9 cellular contexts compared by ENCODE assay signal in genomic region chr3:151890721-151891141, GRCh38. TPM values are rescaled to one million over a fixed set of nuclear protein-coding genes. Genes with fewer than 3 reads are reported as not detected.
DNase-seq lines count a peak whose midpoint lies in the region; ATAC-seq and TF ChIP-seq lines count a peak whose summit lies in the region.
"Had no signal": no experiment of that assay in that cellular context is flagged by ENCODE, and none has a peak within 500 bp of the region (broad histone marks: within the 10 kb centered on the region; RNA-seq: fewer than 3 reads in every experiment).

No MANE protein-coding gene starts in this region.

- H3K27ac ChIP-seq in CD4-positive, CD25-positive, alpha-beta regulatory T cell (ENCODE audit: insufficient read depth, low read length, poor library complexity, severe bottlenecking), result no peak overlapping the region
- H3K27ac ChIP-seq in KOPT-K1 (ENCODE audit: low read depth, low read length, poor library complexity, severe bottlenecking) (peak overlapping the region; percentile 93), brain microvascular endothelial cell (no peak overlapping the region)

- H3K4me3 Mint-ChIP-seq in CD4-positive, CD25-positive, alpha-beta regulatory T cell, result no peak overlapping the region
- H3K4me3 Mint-ChIP-seq: activated naive CD4-positive, alpha-beta T cell treated with anti-CD3 and anti-CD28 coated beads, Interleukin-2, amount 50 U/mL, for 24 hours had no signal

- no peak overlapping the region for H3K27ac Mint-ChIP-seq in CD4-positive, CD25-positive, alpha-beta regulatory T cell
- H3K27ac Mint-ChIP-seq: activated naive CD4-positive, alpha-beta T cell treated with anti-CD3 and anti-CD28 coated beads, Interleukin-2, amount 50 U/mL, for 24 hours had no signal

- peaks cover 6 to 19% (median 13%) of the 10 kb centered on the region in 4 donors for H3K4me1 Mint-ChIP-seq in CD4-positive, CD25-positive, alpha-beta regulatory T cell

- TF ChIP-seq CTCF in brain microvascular endothelial cell (IDR thresholded peaks at IDR 0.05; ENCODE audit: low read depth, low read length, missing control alignments), result no peak

- peaks cover 0 to 3% (median 0%) of the 10 kb centered on the region in 7 donors for H3K9me3 Mint-ChIP-seq in CD4-positive, CD25-positive, alpha-beta regulatory T cell
- H3K9me3 Mint-ChIP-seq: activated naive CD4-positive, alpha-beta T cell treated with anti-CD3 and anti-CD28 coated beads, Interleukin-2, amount 50 U/mL, for 24 hours had no signal

- no peak overlapping the region for H3K4me3 ChIP-seq in CD4-positive, CD25-positive, alpha-beta regulatory T cell (ENCODE audit: low read depth, low read length)
- no peak overlapping the region for H3K4me3 ChIP-seq in brain microvascular endothelial cell (ENCODE audit: low read depth, low read length)

- H3K27me3 ChIP-seq in CD4-positive, CD25-positive, alpha-beta regulatory T cell (ENCODE audit: control insufficient read depth, insufficient read depth, low read length), result no peaks in the 10 kb centered on the region
- H3K27me3 ChIP-seq in brain microvascular endothelial cell (replicated peaks), result no peaks in the 10 kb centered on the region

- H3K27me3 Mint-ChIP-seq in CD4-positive, CD25-positive, alpha-beta regulatory T cell, result peaks cover 8% of the 10 kb centered on the region
- H3K27me3 Mint-ChIP-seq: activated naive CD4-positive, alpha-beta T cell treated with anti-CD3 and anti-CD28 coated beads, Interleukin-2, amount 50 U/mL, for 24 hours had no signal

- no peaks in the 10 kb centered on the region for H3K9me3 ChIP-seq in CD4-positive, CD25-positive, alpha-beta regulatory T cell (ENCODE audit: control insufficient read depth in 2 of 2, low read length in 2 of 2)
- H3K9me3 ChIP-seq in KOPT-K1 (ENCODE audit: insufficient read depth, low read length, poor library complexity, severe bottlenecking), result peaks cover 8% of the 10 kb centered on the region

- in situ Hi-C loops in brain microvascular endothelial cell (cut with HindIII; ENCODE audit: low pct_ligation_motif_present, low sequenced_read_pairs), result no loop called here

- H3K36me3 Mint-ChIP-seq in CD4-positive, CD25-positive, alpha-beta regulatory T cell, result peaks cover 2% of the 10 kb centered on the region
- H3K36me3 Mint-ChIP-seq: activated naive CD4-positive, alpha-beta T cell treated with anti-CD3 and anti-CD28 coated beads, Interleukin-2, amount 50 U/mL, for 24 hours had no signal

- H3K4me1 ChIP-seq in CD4-positive, CD25-positive, alpha-beta regulatory T cell (ENCODE audit: control insufficient read depth, insufficient read depth, low read length, poor library complexity, severe bottlenecking), result no peaks in the 10 kb centered on the region

- peak in 2 of 3 donors; percentile 1 to 61 for DNase-seq in CD4-positive, CD25-positive, alpha-beta regulatory T cell
- DNase-seq in SIG-M5 treated with dmso at 0.1 percent for 504 hours (lab: John Stamatoyannopoulos, UW; ENCODE audit: unreplicated experiment), result peak; percentile 80
- no peak for DNase-seq in NCI-H524 (lab: John Stamatoyannopoulos, UW)
- DNase-seq in NCI-H1694 treated with DMSO at 0.1 percent for 48 hours (lab: John Stamatoyannopoulos, UW), result no peak
- DNase-seq in brain microvascular endothelial cell, result no peak
- DNase-seq in NCI-H2227 treated with DMSO at 0.1 percent for 48 hours (lab: John Stamatoyannopoulos, UW), result no peak

- H3K36me3 ChIP-seq in CD4-positive, CD25-positive, alpha-beta regulatory T cell (ENCODE audit: control insufficient read depth, insufficient read depth, low read length), result no peaks in the 10 kb centered on the region
- H3K36me3 ChIP-seq in KOPT-K1 (ENCODE audit: insufficient read depth, low read length) (no peaks in the 10 kb centered on the region), brain microvascular endothelial cell (replicated peaks) (no peaks in the 10 kb centered on the region)

- peak in 1 of 2 donors; percentile 58 for ATAC-seq in CD4-positive, CD25-positive, alpha-beta regulatory T cell (ENCODE audit: low read depth in 2 of 2)
- peak; percentile 76 for ATAC-seq in GM21390 (IDR thresholded peaks at IDR 0.05; ENCODE audit: unreplicated experiment)

RNA-seq across cellular contexts. Expression of gene SUCNR1, which starts 17.3 kb away (rescaled TPM):
- 0.17 TPM for total RNA-seq in CD4-positive, CD25-positive, alpha-beta regulatory T cell
- not detected for polyA plus RNA-seq in CD4-positive, CD25-positive, alpha-beta regulatory T cell

Comparison
In these comparisons a context has a peak if more than half of its experiments do, and no peak if none do; other contexts are left out.
1. DNase-seq: peak in CD4-positive, CD25-positive, alpha-beta regulatory T cell (2 of 3) and SIG-M5 treated with dmso at 0.1 percent for 504 hours (single experiment); none in NCI-H524 (0 of 2), NCI-H1694 treated with DMSO at 0.1 percent for 48 hours (single experiment), brain microvascular endothelial cell (single experiment) and NCI-H2227 treated with DMSO at 0.1 percent for 48 hours (single experiment).